Comparison of ENCODE assay signal across 11 cellular contexts in the genomic region with DNA sequence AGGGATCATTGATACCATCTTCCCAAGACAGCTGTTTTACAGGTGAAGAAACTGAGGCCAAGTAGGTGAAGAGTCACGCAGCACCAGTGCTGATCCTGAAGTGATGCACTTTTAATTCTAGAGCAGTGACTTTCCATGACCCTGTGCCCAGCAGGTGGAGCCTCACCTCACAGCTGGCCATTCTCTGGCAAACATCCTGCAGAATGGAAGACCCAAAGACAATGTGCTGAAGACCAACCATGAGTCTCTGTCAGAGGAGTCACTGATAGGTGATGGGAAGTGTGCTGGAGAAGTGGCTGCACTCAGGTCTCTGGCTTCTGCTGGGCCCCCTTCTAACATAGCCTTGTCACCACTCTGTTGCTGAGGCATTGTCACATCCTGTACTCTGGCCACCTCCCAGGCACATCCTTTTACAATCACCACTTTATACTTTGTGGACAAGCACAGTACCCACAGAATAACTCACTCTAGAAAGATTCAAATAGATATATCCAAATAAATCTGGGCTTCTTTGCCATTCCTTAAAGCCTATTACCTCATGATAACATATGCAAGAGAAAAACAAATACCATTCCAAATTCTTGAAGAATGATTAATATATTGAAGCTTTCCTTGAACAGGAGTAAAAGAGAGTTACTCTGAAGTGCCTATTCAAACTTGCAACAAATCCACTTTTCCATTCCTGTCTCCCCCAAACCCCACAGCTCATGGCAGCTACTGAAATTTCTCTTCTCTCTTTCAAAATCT.
DNase-seq lines count a peak whose midpoint lies in the region; FAIRE-seq and TF ChIP-seq lines count a peak whose summit lies in the region.
"Had no signal": no experiment of that assay in that cellular context is flagged by ENCODE, and none has a peak within 500 bp of the region (broad histone marks: within the 10 kb centered on the region; RNA-seq: fewer than 3 reads in every experiment).

No MANE protein-coding gene starts in this region.

- no peak overlapping the region for H3K4me2 ChIP-seq in hepatocyte
- H3K4me2 ChIP-seq: neural progenitor cell had no signal

- TF ChIP-seq POLR2A in vagina (IDR thresholded peaks at IDR 0.05) (no peak), GM12892 (IDR thresholded peaks at IDR 0.05; ENCODE audit: low read depth, low read length) (no peak)

- H3K9me3 Mint-ChIP-seq in activated naive CD4-positive, alpha-beta T cell treated with anti-CD3 and anti-CD28 coated beads for 36 hours, result no peaks in the 10 kb centered on the region
- no peaks in the 10 kb centered on the region for H3K9me3 Mint-ChIP-seq in activated naive CD4-positive, alpha-beta T cell treated with anti-CD3 and anti-CD28 coated beads, Interleukin-2, amount 10 ng/mL, durations not matched to agents 7 days and 5 days
- H3K9me3 Mint-ChIP-seq: activated T-helper 17 cell treated with anti-CD3 and anti-CD28 coated beads, Interleukin-2, amount 50 U/mL, for 72 hours; neural progenitor cell had no signal

- H3K79me2 ChIP-seq in hepatocyte, result no peaks in the 10 kb centered on the region

- H3K9me2 ChIP-seq in hepatocyte (replicated peaks; ENCODE audit: insufficient read depth), result no peaks in the 10 kb centered on the region

- no peak overlapping the region for H3K27ac Mint-ChIP-seq in activated naive CD4-positive, alpha-beta T cell treated with anti-CD3 and anti-CD28 coated beads for 36 hours
- H3K27ac Mint-ChIP-seq in activated naive CD4-positive, alpha-beta T cell treated with anti-CD3 and anti-CD28 coated beads, Interleukin-2, amount 10 ng/mL, durations not matched to agents 7 days and 5 days, result no peak overlapping the region
- H3K27ac Mint-ChIP-seq: activated T-helper 17 cell treated with anti-CD3 and anti-CD28 coated beads, Interleukin-2, amount 50 U/mL, for 72 hours; neural progenitor cell had no signal

- peak; percentile 18 for DNase-seq in activated naive CD4-positive, alpha-beta T cell treated with anti-CD3 and anti-CD28 coated beads for 36 hours
- no peak for DNase-seq in activated naive CD4-positive, alpha-beta T cell treated with anti-CD3 and anti-CD28 coated beads, Interleukin-2, amount 10 ng/mL, durations not matched to agents 7 days and 5 days
- DNase-seq in astrocyte of the hippocampus (ENCODE audit: low read depth, low spot score) (peak; percentile 29), hepatic stellate cell (ENCODE audit: low spot score) (peak; percentile 26), vagina (ENCODE audit: extremely low spot score in 2 of 2) (peak in 1 of 2 donors; percentile 58), GM12892 (ENCODE audit: insufficient read length) (no peak), hepatocyte (ENCODE audit: low spot score) (no peak)
- DNase-seq in activated CD4-positive, alpha-beta T cell treated with anti-CD3 and anti-CD28 coated beads, Interleukin-2, amount 50 U/mL, for 48 hours, result no peak
- DNase-seq: NCI-H2081 had no signal

- H3K4me3 Mint-ChIP-seq in activated naive CD4-positive, alpha-beta T cell treated with anti-CD3 and anti-CD28 coated beads for 36 hours, result no peak overlapping the region
- H3K4me3 Mint-ChIP-seq in activated naive CD4-positive, alpha-beta T cell treated with anti-CD3 and anti-CD28 coated beads, Interleukin-2, amount 10 ng/mL, durations not matched to agents 7 days and 5 days, result no peak overlapping the region
- H3K4me3 Mint-ChIP-seq: activated T-helper 17 cell treated with anti-CD3 and anti-CD28 coated beads, Interleukin-2, amount 50 U/mL, for 72 hours; neural progenitor cell had no signal

- H3K9me3 ChIP-seq in vagina, result no peaks in the 10 kb centered on the region
- H3K9me3 ChIP-seq in hepatocyte (ENCODE audit: low read depth), result no peaks in the 10 kb centered on the region

- TF ChIP-seq CTCF in vagina (IDR thresholded peaks at IDR 0.05) (no peak), hepatocyte (IDR thresholded peaks at IDR 0.05; ENCODE audit: poor library complexity) (no peak)

- H3K27ac ChIP-seq in vagina (peak overlapping the region; percentile 50), hepatocyte (no peak overlapping the region)
- H3K27ac ChIP-seq: neural progenitor cell had no signal

- H2AFZ ChIP-seq in hepatocyte, result no peak overlapping the region
- H2AFZ ChIP-seq: neural progenitor cell had no signal

- FAIRE-seq in GM12892 (lab: Jason Lieb, UNC), result no peak

- H3K36me3 Mint-ChIP-seq in activated naive CD4-positive, alpha-beta T cell treated with anti-CD3 and anti-CD28 coated beads for 36 hours (ENCODE audit: low read depth), result no peaks in the 10 kb centered on the region
- no peaks in the 10 kb centered on the region for H3K36me3 Mint-ChIP-seq in activated naive CD4-positive, alpha-beta T cell treated with anti-CD3 and anti-CD28 coated beads, Interleukin-2, amount 10 ng/mL, durations not matched to agents 7 days and 5 days
- H3K36me3 Mint-ChIP-seq: neural progenitor cell had no signal

- 80% methylated on average over 1 of the region's 1 CpG for WGBS in hepatocyte (ENCODE audit: low lambda C conversion rate, missing lambda C conversion rate)

- no peak overlapping the region for H3K4me3 ChIP-seq in vagina
- H3K4me3 ChIP-seq in hepatocyte, result no peak overlapping the region
- H3K4me3 ChIP-seq: neural progenitor cell had no signal

- H3K27me3 ChIP-seq in vagina, result no peaks in the 10 kb centered on the region
- H3K27me3 ChIP-seq in hepatocyte, result no peaks in the 10 kb centered on the region

- H3K27me3 Mint-ChIP-seq in activated naive CD4-positive, alpha-beta T cell treated with anti-CD3 and anti-CD28 coated beads for 36 hours (ENCODE audit: low read depth), result peaks cover 6% of the 10 kb centered on the region
- H3K27me3 Mint-ChIP-seq in activated naive CD4-positive, alpha-beta T cell treated with anti-CD3 and anti-CD28 coated beads, Interleukin-2, amount 10 ng/mL, durations not matched to agents 7 days and 5 days, result peaks cover 10% of the 10 kb centered on the region

- no peaks in the 10 kb centered on the region for H4K20me1 ChIP-seq in hepatocyte (ENCODE audit: insufficient read depth, poor library complexity, severe bottlenecking)

- H3K4me1 ChIP-seq in vagina, result peaks cover 9% of the 10 kb centered on the region
- H3K4me1 ChIP-seq in hepatocyte (ENCODE audit: insufficient read depth), result peaks cover 4% of the 10 kb centered on the region
- H3K4me1 ChIP-seq: neural progenitor cell had no signal

- CTCF ChIA-PET in activated naive CD4-positive, alpha-beta T cell treated with anti-CD3 and anti-CD28 coated beads for 36 hours (lab: Charles Lee), result interaction anchor here (0.5 to 0.9 kb wide), 4 partner anchors 239 to 472 kb away, joined by 3 to 4 read pairs (median 4); no protein-coding TSS in a partner anchor
- CTCF ChIA-PET in activated naive CD4-positive, alpha-beta T cell treated with anti-CD3 and anti-CD28 coated beads, Interleukin-2, amount 10 ng/mL, durations not matched to agents 7 days and 5 days (lab: Charles Lee), result interaction anchor here (1.0 kb wide), 2 partner anchors 10 to 330 kb away, joined by 3 read pairs; no protein-coding TSS in a partner anchor

- H3K4me1 Mint-ChIP-seq in activated naive CD4-positive, alpha-beta T cell treated with anti-CD3 and anti-CD28 coated beads for 36 hours (ENCODE audit: low read depth), result no peaks in the 10 kb centered on the region
- no peaks in the 10 kb centered on the region for H3K4me1 Mint-ChIP-seq in activated naive CD4-positive, alpha-beta T cell treated with anti-CD3 and anti-CD28 coated beads, Interleukin-2, amount 10 ng/mL, durations not matched to agents 7 days and 5 days
- H3K4me1 Mint-ChIP-seq: activated T-helper 17 cell treated with anti-CD3 and anti-CD28 coated beads, Interleukin-2, amount 50 U/mL, for 72 hours had no signal

- no peaks in the 10 kb centered on the region for H3K36me3 ChIP-seq in vagina
- H3K36me3 ChIP-seq in hepatocyte (replicated peaks; ENCODE audit: insufficient read depth, low read depth), result no peaks in the 10 kb centered on the region
- H3K36me3 ChIP-seq: neural progenitor cell had no signal

- intact Hi-C loops in activated naive CD4-positive, alpha-beta T cell treated with anti-CD3 and anti-CD28 coated beads for 36 hours (cut with micrococcal nuclease), result no loop called here
- intact Hi-C loops in vagina (cut with DNase I), result no loop called here

Comparison
In these comparisons a context has a peak if more than half of its experiments do, and no peak if none do; other contexts are left out.
1. DNase-seq: peak in activated naive CD4-positive, alpha-beta T cell treated with anti-CD3 and anti-CD28 coated beads for 36 hours (single experiment), astrocyte of the hippocampus (single experiment) and hepatic stellate cell (single experiment); none in activated naive CD4-positive, alpha-beta T cell treated with anti-CD3 and anti-CD28 coated beads, Interleukin-2, amount 10 ng/mL, durations not matched to agents 7 days and 5 days (single experiment), activated CD4-positive, alpha-beta T cell treated with anti-CD3 and anti-CD28 coated beads, Interleukin-2, amount 50 U/mL, for 48 hours (0 of 2), GM12892 (single experiment) and hepatocyte (single experiment).